Comparison of ENCODE assay signal across 15 cellular contexts in genomic region chr3:129417354-129417753, GRCh38. TPM values are rescaled to one million over a fixed set of nuclear protein-coding genes. Genes with fewer than 3 reads are reported as not detected.
DNase-seq lines count a peak whose midpoint lies in the region; ATAC-seq and TF ChIP-seq lines count a peak whose summit lies in the region.
"Had no signal": no experiment of that assay in that cellular context is flagged by ENCODE, and none has a peak within 500 bp of the region (broad histone marks: within the 10 kb centered on the region; RNA-seq: fewer than 3 reads in every experiment).

No MANE protein-coding gene starts in this region.

- H3K9me2 ChIP-seq in OCI-LY1 (ENCODE audit: low read depth, low read length): no peaks in the 10 kb centered on the region

- H3K27ac ChIP-seq in OCI-LY1 (ENCODE audit: low read depth, low read length, poor library complexity, severe bottlenecking) (peak overlapping the region; percentile 9), right cardiac atrium (ENCODE audit: low read length) (peak overlapping the region; percentile 50), smooth muscle cell (ENCODE audit: low read depth) (peak overlapping the region; percentile 42), testis (no peak overlapping the region)
- H3K27ac ChIP-seq: ascending aorta, SJCRH30, thoracic aorta had no signal

- intact Hi-C loops in right cardiac atrium (cut with DNase I) (no loop called here), testis (cut with DNase I; ENCODE audit: low total_unique reads) (no loop called here)

- ATAC-seq in right cardiac atrium: peak; percentile 35 to 40
- ATAC-seq: GM12878 had no signal

- no peak for TF ChIP-seq CTCF in OCI-LY1 (IDR thresholded peaks at IDR 0.05; ENCODE audit: low read length)
- no peak for TF ChIP-seq CTCF in choroid plexus epithelial cell (conservative IDR thresholded peaks at IDR 0.05; ENCODE audit: low read depth, low read length)
- no peak for TF ChIP-seq CTCF in smooth muscle cell (IDR thresholded peaks at IDR 0.05; ENCODE audit: borderline replicate concordance, insufficient read depth, poor library complexity, severe bottlenecking)
- no peak for TF ChIP-seq CTCF in testis (IDR thresholded peaks at IDR 0.05)

- WGBS in right cardiac atrium: 31% methylated on average over 1 of the region's 1 CpG
- WGBS in smooth muscle cell (ENCODE audit: low lambda C conversion rate): 18% methylated on average over 1 of the region's 1 CpG
- WGBS in testis, 2 donors: 36 to 38% methylated on average over 1 of the region's 1 CpG

- H3K79me2 ChIP-seq in OCI-LY1 (ENCODE audit: insufficient read depth, low read length): no peaks in the 10 kb centered on the region
- no peaks in the 10 kb centered on the region for H3K79me2 ChIP-seq in smooth muscle cell (ENCODE audit: low read depth)

- no peaks in the 10 kb centered on the region for H3K36me3 ChIP-seq in OCI-LY1 (ENCODE audit: insufficient read depth, low read length)
- no peaks in the 10 kb centered on the region for H3K36me3 ChIP-seq in smooth muscle cell (ENCODE audit: low read depth)
- no peaks in the 10 kb centered on the region for H3K36me3 ChIP-seq in testis (ENCODE audit: low read depth, missing control alignments)
- H3K36me3 ChIP-seq: ascending aorta, SJCRH30, thoracic aorta had no signal

- H3K4me3 ChIP-seq in OCI-LY1 (ENCODE audit: low read depth, low read length, poor library complexity, severe bottlenecking) (no peak overlapping the region), choroid plexus epithelial cell (ENCODE audit: low read depth, low read length) (no peak overlapping the region), right cardiac atrium (ENCODE audit: low read length) (no peak overlapping the region), smooth muscle cell (no peak overlapping the region), testis (no peak overlapping the region)
- H3K4me3 ChIP-seq: ascending aorta, GM12878, SJCRH30, thoracic aorta had no signal

- H4K20me1 ChIP-seq in OCI-LY1 (ENCODE audit: insufficient read depth, low read length): no peaks in the 10 kb centered on the region
- H4K20me1 ChIP-seq in smooth muscle cell (ENCODE audit: low read depth): no peaks in the 10 kb centered on the region

- H2AFZ ChIP-seq in OCI-LY1 (ENCODE audit: low read length) (0 out of 2 replicates have a peak overlapping the region, but pooled peaks have one; percentile 4), smooth muscle cell (ENCODE audit: low read depth) (no peak overlapping the region)

- no peak for TF ChIP-seq POLR2A in testis (IDR thresholded peaks at IDR 0.05)

- H3K4me2 ChIP-seq in OCI-LY1 (ENCODE audit: low read length) (peak overlapping the region; percentile 13; the same call in 1 of the 2 replicates), smooth muscle cell (peak overlapping the region; percentile 22)

- H3K9ac ChIP-seq in OCI-LY1 (ENCODE audit: low read length) (no peak overlapping the region), smooth muscle cell (ENCODE audit: low read depth) (no peak overlapping the region)

- DNase-seq in choroid plexus epithelial cell (ENCODE audit: low read depth): peak; percentile 71
- no peak for DNase-seq in right cardiac atrium
- DNase-seq in smooth muscle cell (lab: John Stamatoyannopoulos, UW; ENCODE audit: unreplicated experiment): no peak
- DNase-seq in testis: no peak
- no peak for DNase-seq in RKO (ENCODE audit: low spot score)
- DNase-seq in NCI-H524 (lab: John Stamatoyannopoulos, UW): no peak
- DNase-seq: activated effector memory CD4-positive, alpha-beta T cell treated with Interleukin-2 at 50 U/mL for 16 hours; effector CD4-positive, alpha-beta T cell; EL; SJCRH30; stimulated activated CD4-positive, alpha-beta T cell treated with anti-CD3 and anti-CD28 coated beads, Interleukin-2, amount 100 ng/mL, for 24 hours had no signal

- no peaks in the 10 kb centered on the region for H3K27me3 ChIP-seq in OCI-LY1 (ENCODE audit: insufficient read depth, low read length)
- no peaks in the 10 kb centered on the region for H3K27me3 ChIP-seq in right cardiac atrium (ENCODE audit: control insufficient read depth, insufficient read depth)
- H3K27me3 ChIP-seq in smooth muscle cell (ENCODE audit: low read depth): no peaks in the 10 kb centered on the region
- H3K27me3 ChIP-seq in testis: no peaks in the 10 kb centered on the region
- H3K27me3 ChIP-seq: ascending aorta had no signal

- H3F3A ChIP-seq in OCI-LY1 (ENCODE audit: insufficient read depth, low read length) (no peaks in the 10 kb centered on the region), smooth muscle cell (ENCODE audit: low read depth) (peaks cover 17% of the 10 kb centered on the region)

- peaks cover 23% of the 10 kb centered on the region for H3K4me1 ChIP-seq in OCI-LY1 (ENCODE audit: insufficient read depth, low read length, severe bottlenecking)
- peaks cover 5% of the 10 kb centered on the region for H3K4me1 ChIP-seq in right cardiac atrium (ENCODE audit: control insufficient read depth, insufficient read depth, low read length)
- H3K4me1 ChIP-seq in smooth muscle cell (ENCODE audit: low read depth): peaks cover 4% of the 10 kb centered on the region
- no peaks in the 10 kb centered on the region for H3K4me1 ChIP-seq in testis
- H3K4me1 ChIP-seq: ascending aorta, SJCRH30 had no signal

- H3K9me3 ChIP-seq in OCI-LY1 (ENCODE audit: low read length) (no peaks in the 10 kb centered on the region), right cardiac atrium (ENCODE audit: control insufficient read depth, low read length) (no peaks in the 10 kb centered on the region), smooth muscle cell (replicated peaks; ENCODE audit: low read depth) (no peaks in the 10 kb centered on the region), testis (no peaks in the 10 kb centered on the region)
- H3K9me3 ChIP-seq: ascending aorta, SJCRH30, thoracic aorta had no signal

RNA-seq across cellular contexts. Expression of gene EFCAB12, which starts 11.1 kb away (rescaled TPM):
- under 1 TPM; 0.34 to 0.72 (median 0.42) TPM for total RNA-seq in right cardiac atrium
- polyA plus RNA-seq in right cardiac atrium: 0.29 TPM
- total RNA-seq in smooth muscle cell: 0.09 and 0.76 TPM in 2 replicates
- polyA plus RNA-seq in smooth muscle cell: 0.90 TPM in 1 of 2 replicates, not detected in the other
- total RNA-seq in testis: 10 to 100 TPM in 1 of 2 donors, 1 to 10 TPM in 1; 7.3 to 13.7 TPM
- 16.0 TPM for polyA plus RNA-seq in testis (ENCODE audit: insufficient read depth, low read depth, low replicate concordance)
- total RNA-seq: ascending aorta, SJCRH30 had no signal

RNA-seq across cellular contexts. Expression of gene MBD4, which starts 22.4 kb away (rescaled TPM):
- total RNA-seq in right cardiac atrium (10 to 100 TPM; 25.3 to 52.1 (median 25.7) TPM), smooth muscle cell (23.1 and 28.9 TPM in 2 replicates), testis (10 to 100 TPM; 26.0 to 27.6 TPM)
- polyA plus RNA-seq in right cardiac atrium (17.5 TPM), smooth muscle cell (26.5 and 26.8 TPM in 2 replicates), testis (ENCODE audit: insufficient read depth, low read depth, low replicate concordance) (30.3 TPM)

RNA-seq across cellular contexts. Expression of gene IFT122, which starts 22.7 kb away (rescaled TPM):
- total RNA-seq in right cardiac atrium (10 to 100 TPM; 30.7 to 46.4 (median 35.9) TPM), smooth muscle cell (17.3 and 17.4 TPM in 2 replicates), testis (100 to 1,000 TPM; 125 to 168 TPM)
- polyA plus RNA-seq in right cardiac atrium (17.7 TPM), smooth muscle cell (13.2 and 13.4 TPM in 2 replicates), testis (ENCODE audit: insufficient read depth, low read depth, low replicate concordance) (218 TPM)

Comparison
In these comparisons a context has a peak if more than half of its experiments do, and no peak if none do; other contexts are left out.
1. H3K27ac ChIP-seq: peak in OCI-LY1 (single experiment), right cardiac atrium (single experiment) and smooth muscle cell (single experiment); none in testis (0 of 2).